Comparison of ENCODE assay signal across 15 cellular contexts in genomic region chr15:59002418-59002859, GRCh38. TPM values are rescaled to one million over a fixed set of nuclear protein-coding genes. Genes with fewer than 3 reads are reported as not detected.
DNase-seq lines count a peak whose midpoint lies in the region; ATAC-seq and TF ChIP-seq lines count a peak whose summit lies in the region.
"Had no signal": no experiment of that assay in that cellular context is flagged by ENCODE, and none has a peak within 500 bp of the region (broad histone marks: within the 10 kb centered on the region; RNA-seq: fewer than 3 reads in every experiment).

No MANE protein-coding gene starts in this region.

- H3K9me3 Mint-ChIP-seq in activated naive CD4-positive, alpha-beta T cell treated with anti-CD3 and anti-CD28 coated beads, Interleukin-2, amount 50 U/mL, for 24 hours = no peaks in the 10 kb centered on the region
- H3K9me3 Mint-ChIP-seq in activated naive CD4-positive, alpha-beta T cell treated with anti-CD3 and anti-CD28 coated beads, Interleukin-2, amount 10 ng/mL, durations not matched to agents 7 days and 5 days = no peaks in the 10 kb centered on the region
- no peaks in the 10 kb centered on the region for H3K9me3 Mint-ChIP-seq in activated naive CD8-positive, alpha-beta T cell treated with anti-CD3 and anti-CD28 coated beads for 36 hours
- H3K9me3 Mint-ChIP-seq in stimulated activated naive B cell treated with anti-CD40 and anti-IgM and Interleukin-4, amounts not matched to agents 10 μg/mL and 1 μg/mL and 100 μg/mL, for 72 hours = no peaks in the 10 kb centered on the region
- H3K9me3 Mint-ChIP-seq: activated CD4-positive, alpha-beta memory T cell treated with anti-CD3 and anti-CD28 coated beads, Interleukin-2, amount 10 ng/mL, durations not matched to agents 7 days and 5 days had no signal

- no peak for DNase-seq in activated naive CD4-positive, alpha-beta T cell treated with anti-CD3 and anti-CD28 coated beads, Interleukin-2, amount 10 ng/mL, durations not matched to agents 7 days and 5 days
- peak; percentile 92 for DNase-seq in MV-4-11 (lab: John Stamatoyannopoulos, UW)
- DNase-seq in activated naive CD8-positive, alpha-beta T cell treated with anti-CD3 and anti-CD28 coated beads for 36 hours = no peak
- DNase-seq in stimulated activated naive B cell treated with anti-CD40 and anti-IgM and Interleukin-4, amounts not matched to agents 10 μg/mL and 1 μg/mL and 100 μg/mL, for 72 hours = no peak
- no peak for DNase-seq in colonic mucosa
- no peak for DNase-seq in body of pancreas
- DNase-seq: activated CD4-positive, alpha-beta memory T cell treated with anti-CD3 and anti-CD28 coated beads, Interleukin-2, amount 10 ng/mL, durations not matched to agents 7 days and 5 days; NCI-H1694; NCI-H748 treated with DMSO at 0.1 percent for 48 hours; retina; T-helper 1 cell; tibial artery had no signal

- H3K4me3 ChIP-seq in colonic mucosa (no peak overlapping the region), body of pancreas (no peak overlapping the region)
- H3K4me3 ChIP-seq: A549, tibial artery had no signal

- H3K36me3 ChIP-seq in colonic mucosa = no peaks in the 10 kb centered on the region
- H3K36me3 ChIP-seq in body of pancreas (replicated peaks in 1 of 2; ENCODE audit: insufficient read depth in 1 of 2, low read depth in 2 of 2) = no peaks in the 10 kb centered on the region

- H3K27me3 Mint-ChIP-seq in activated naive CD4-positive, alpha-beta T cell treated with anti-CD3 and anti-CD28 coated beads, Interleukin-2, amount 50 U/mL, for 24 hours = no peaks in the 10 kb centered on the region
- H3K27me3 Mint-ChIP-seq in activated naive CD4-positive, alpha-beta T cell treated with anti-CD3 and anti-CD28 coated beads, Interleukin-2, amount 10 ng/mL, durations not matched to agents 7 days and 5 days = no peaks in the 10 kb centered on the region
- H3K27me3 Mint-ChIP-seq in activated naive CD8-positive, alpha-beta T cell treated with anti-CD3 and anti-CD28 coated beads for 36 hours = no peaks in the 10 kb centered on the region
- no peaks in the 10 kb centered on the region for H3K27me3 Mint-ChIP-seq in stimulated activated naive B cell treated with anti-CD40 and anti-IgM and Interleukin-4, amounts not matched to agents 10 μg/mL and 1 μg/mL and 100 μg/mL, for 72 hours
- H3K27me3 Mint-ChIP-seq: activated CD4-positive, alpha-beta memory T cell treated with anti-CD3 and anti-CD28 coated beads, Interleukin-2, amount 10 ng/mL, durations not matched to agents 7 days and 5 days had no signal

- H3K9me3 ChIP-seq in colonic mucosa (no peaks in the 10 kb centered on the region), body of pancreas (no peaks in the 10 kb centered on the region)
- H3K9me3 ChIP-seq: A549, tibial artery had no signal

- H3K4me1 Mint-ChIP-seq in activated naive CD4-positive, alpha-beta T cell treated with anti-CD3 and anti-CD28 coated beads, Interleukin-2, amount 50 U/mL, for 24 hours = peaks cover 82% of the 10 kb centered on the region
- H3K4me1 Mint-ChIP-seq in activated naive CD4-positive, alpha-beta T cell treated with anti-CD3 and anti-CD28 coated beads, Interleukin-2, amount 10 ng/mL, durations not matched to agents 7 days and 5 days = peaks cover 21% of the 10 kb centered on the region
- H3K4me1 Mint-ChIP-seq in activated naive CD8-positive, alpha-beta T cell treated with anti-CD3 and anti-CD28 coated beads for 36 hours = peaks cover 34% of the 10 kb centered on the region
- peaks cover 28 to 64% of the 10 kb centered on the region in 2 donors for H3K4me1 Mint-ChIP-seq in stimulated activated naive B cell treated with anti-CD40 and anti-IgM and Interleukin-4, amounts not matched to agents 10 μg/mL and 1 μg/mL and 100 μg/mL, for 72 hours

- H3K27me3 ChIP-seq in colonic mucosa (no peaks in the 10 kb centered on the region), body of pancreas (no peaks in the 10 kb centered on the region)
- H3K27me3 ChIP-seq: tibial artery had no signal

- intact Hi-C loops in colonic mucosa (cut with DNase I) = no loop called here
- intact Hi-C loops in body of pancreas (cut with DNase I) = no loop called here

- H3K9ac ChIP-seq in colonic mucosa (ENCODE audit: low read depth in 2 of 2, low read length in 2 of 2) = no peak overlapping the region

- peak; percentile 98 to 99 for ATAC-seq in stimulated activated naive B cell treated with anti-CD40 and anti-IgM and Interleukin-4, amounts not matched to agents 10 μg/mL and 1 μg/mL and 100 μg/mL, for 72 hours (replicated peaks)
- ATAC-seq in HG03045 (IDR thresholded peaks at IDR 0.05; ENCODE audit: unreplicated experiment) (no peak), body of pancreas (no peak)
- ATAC-seq: A549 had no signal

- no peak overlapping the region for H3K27ac ChIP-seq in colonic mucosa
- no peak overlapping the region for H3K27ac ChIP-seq in body of pancreas
- H3K27ac ChIP-seq: A549, tibial artery had no signal

- no peak overlapping the region for H3K4me3 Mint-ChIP-seq in activated naive CD4-positive, alpha-beta T cell treated with anti-CD3 and anti-CD28 coated beads, Interleukin-2, amount 50 U/mL, for 24 hours
- no peak overlapping the region for H3K4me3 Mint-ChIP-seq in activated naive CD4-positive, alpha-beta T cell treated with anti-CD3 and anti-CD28 coated beads, Interleukin-2, amount 10 ng/mL, durations not matched to agents 7 days and 5 days
- H3K4me3 Mint-ChIP-seq in activated naive CD8-positive, alpha-beta T cell treated with anti-CD3 and anti-CD28 coated beads for 36 hours = no peak overlapping the region
- H3K4me3 Mint-ChIP-seq in stimulated activated naive B cell treated with anti-CD40 and anti-IgM and Interleukin-4, amounts not matched to agents 10 μg/mL and 1 μg/mL and 100 μg/mL, for 72 hours = peak overlapping the region; percentile 54 to 63
- H3K4me3 Mint-ChIP-seq: activated CD4-positive, alpha-beta memory T cell treated with anti-CD3 and anti-CD28 coated beads, Interleukin-2, amount 10 ng/mL, durations not matched to agents 7 days and 5 days had no signal

- 57 to 92% methylated on average over 2 of the region's 2 CpGs for WGBS in body of pancreas, 2 donors

- TF ChIP-seq CTCF in colonic mucosa (IDR thresholded peaks at IDR 0.05) = no peak
- no peak for TF ChIP-seq CTCF in body of pancreas (IDR thresholded peaks at IDR 0.05)

- CTCF ChIA-PET in activated naive CD4-positive, alpha-beta T cell treated with anti-CD3 and anti-CD28 coated beads, Interleukin-2, amount 10 ng/mL, durations not matched to agents 7 days and 5 days (lab: Charles Lee) = no interaction called here

- no peak for TF ChIP-seq POLR2A in body of pancreas (IDR thresholded peaks at IDR 0.05)

- H3K36me3 Mint-ChIP-seq in activated naive CD4-positive, alpha-beta T cell treated with anti-CD3 and anti-CD28 coated beads, Interleukin-2, amount 50 U/mL, for 24 hours = peaks cover 14% of the 10 kb centered on the region
- peaks cover 32% of the 10 kb centered on the region for H3K36me3 Mint-ChIP-seq in activated naive CD4-positive, alpha-beta T cell treated with anti-CD3 and anti-CD28 coated beads, Interleukin-2, amount 10 ng/mL, durations not matched to agents 7 days and 5 days
- peaks cover 36% of the 10 kb centered on the region for H3K36me3 Mint-ChIP-seq in activated naive CD8-positive, alpha-beta T cell treated with anti-CD3 and anti-CD28 coated beads for 36 hours
- peaks cover 41 to 50% of the 10 kb centered on the region in 2 donors for H3K36me3 Mint-ChIP-seq in stimulated activated naive B cell treated with anti-CD40 and anti-IgM and Interleukin-4, amounts not matched to agents 10 μg/mL and 1 μg/mL and 100 μg/mL, for 72 hours

- no peaks in the 10 kb centered on the region for H3K4me1 ChIP-seq in colonic mucosa
- H3K4me1 ChIP-seq in body of pancreas = peaks cover 5% of the 10 kb centered on the region

- peak overlapping the region; percentile 13 for H3K27ac Mint-ChIP-seq in activated naive CD4-positive, alpha-beta T cell treated with anti-CD3 and anti-CD28 coated beads, Interleukin-2, amount 50 U/mL, for 24 hours
- no peak overlapping the region for H3K27ac Mint-ChIP-seq in activated naive CD4-positive, alpha-beta T cell treated with anti-CD3 and anti-CD28 coated beads, Interleukin-2, amount 10 ng/mL, durations not matched to agents 7 days and 5 days
- H3K27ac Mint-ChIP-seq in activated naive CD8-positive, alpha-beta T cell treated with anti-CD3 and anti-CD28 coated beads for 36 hours = peak overlapping the region; percentile 12
- H3K27ac Mint-ChIP-seq in stimulated activated naive B cell treated with anti-CD40 and anti-IgM and Interleukin-4, amounts not matched to agents 10 μg/mL and 1 μg/mL and 100 μg/mL, for 72 hours = peak overlapping the region; percentile 89
- H3K27ac Mint-ChIP-seq: activated CD4-positive, alpha-beta memory T cell treated with anti-CD3 and anti-CD28 coated beads, Interleukin-2, amount 10 ng/mL, durations not matched to agents 7 days and 5 days had no signal

RNA-seq across cellular contexts. Expression of gene RNF111, which starts 15.0 kb away (rescaled TPM):
- total RNA-seq in activated naive CD8-positive, alpha-beta T cell treated with anti-CD3 and anti-CD28 coated beads for 36 hours = 10 to 100 TPM; 19.9 to 23.1 TPM
- total RNA-seq in colonic mucosa (10 to 100 TPM; 21.8 to 31.4 TPM), body of pancreas (10 to 100 TPM in 1 of 2 donors, 1 to 10 TPM in 1; 6.9 to 22.8 TPM)

Comparison
In these comparisons a context has a peak if more than half of its experiments do, and no peak if none do; other contexts are left out.
1. H3K4me3 Mint-ChIP-seq: peak in stimulated activated naive B cell treated with anti-CD40 and anti-IgM and Interleukin-4, amounts not matched to agents 10 μg/mL and 1 μg/mL and 100 μg/mL, for 72 hours (2 of 2); none in activated naive CD4-positive, alpha-beta T cell treated with anti-CD3 and anti-CD28 coated beads, Interleukin-2, amount 50 U/mL, for 24 hours (single experiment), activated naive CD4-positive, alpha-beta T cell treated with anti-CD3 and anti-CD28 coated beads, Interleukin-2, amount 10 ng/mL, durations not matched to agents 7 days and 5 days (single experiment) and activated naive CD8-positive, alpha-beta T cell treated with anti-CD3 and anti-CD28 coated beads for 36 hours (single experiment).
2. ATAC-seq: peak in stimulated activated naive B cell treated with anti-CD40 and anti-IgM and Interleukin-4, amounts not matched to agents 10 μg/mL and 1 μg/mL and 100 μg/mL, for 72 hours (2 of 2); none in HG03045 (single experiment) and body of pancreas (single experiment).